26 cellular contexts compared by ENCODE assay signal in genomic region chr21:38790038-38790437, GRCh38.
"Had no signal": no experiment of that assay in that cellular context is flagged by ENCODE, and none has a peak within 500 bp of the region (broad histone marks: within the 10 kb centered on the region; RNA-seq: fewer than 3 reads in every experiment).

No MANE protein-coding gene starts in this region.

- H3K27me3 Mint-ChIP-seq: activated CD4-positive, alpha-beta memory T cell treated with anti-CD3 and anti-CD28 coated beads for 36 hours; activated CD4-positive, alpha-beta T cell treated with anti-CD3 and anti-CD28 coated beads, Interleukin-2, amount 10 ng/mL, durations not matched to agents 7 days and 5 days; T-cell had no signal

- H3K27ac Mint-ChIP-seq: activated B cell treated with CpG ODN at 0.5 μM for 24 hours; activated CD4-positive, alpha-beta memory T cell treated with anti-CD3 and anti-CD28 coated beads for 36 hours; activated CD4-positive, alpha-beta T cell treated with anti-CD3 and anti-CD28 coated beads, Interleukin-2, amount 10 ng/mL, durations not matched to agents 7 days and 5 days; activated naive CD4-positive, alpha-beta T cell treated with anti-CD3 and anti-CD28 coated beads, Interleukin-2, amount 50 U/mL, for 72 hours; activated naive CD8-positive, alpha-beta T cell treated with anti-CD3 and anti-CD28 coated beads, Interleukin-2, amount 50 U/mL, for 24 hours; T-cell had no signal

- H3K27ac ChIP-seq: ascending aorta, body of pancreas, SK-N-MC had no signal

- H3K4me3 Mint-ChIP-seq: activated B cell treated with CpG ODN at 0.5 μM for 24 hours; activated CD4-positive, alpha-beta memory T cell treated with anti-CD3 and anti-CD28 coated beads for 36 hours; activated CD4-positive, alpha-beta T cell treated with anti-CD3 and anti-CD28 coated beads, Interleukin-2, amount 10 ng/mL, durations not matched to agents 7 days and 5 days; activated naive CD8-positive, alpha-beta T cell treated with anti-CD3 and anti-CD28 coated beads, Interleukin-2, amount 50 U/mL, for 24 hours; activated T-cell treated with anti-CD3 and anti-CD28 coated beads, Interleukin-2, amount 50 U/mL, for 4 hours; T-cell had no signal

- H3K4me3 ChIP-seq: ascending aorta, body of pancreas, SK-N-MC had no signal

- H3K27me3 ChIP-seq: ascending aorta, body of pancreas had no signal

- H3K4me1 ChIP-seq: ascending aorta had no signal

- H3K36me3 ChIP-seq: ascending aorta had no signal

- H3K9me3 Mint-ChIP-seq: activated B cell treated with CpG ODN at 0.5 μM for 24 hours; activated CD4-positive, alpha-beta memory T cell treated with anti-CD3 and anti-CD28 coated beads for 36 hours; activated CD4-positive, alpha-beta T cell treated with anti-CD3 and anti-CD28 coated beads, Interleukin-2, amount 10 ng/mL, durations not matched to agents 7 days and 5 days; activated naive CD8-positive, alpha-beta T cell treated with anti-CD3 and anti-CD28 coated beads, Interleukin-2, amount 50 U/mL, for 24 hours; activated T-cell treated with anti-CD3 and anti-CD28 coated beads, Interleukin-2, amount 50 U/mL, for 4 hours; T-cell had no signal

- DNase-seq: activated B cell treated with CpG ODN at 0.5 μM for 24 hours; activated CD4-positive, alpha-beta memory T cell treated with anti-CD3 and anti-CD28 coated beads for 36 hours; activated CD4-positive, alpha-beta T cell treated with anti-CD3 and anti-CD28 coated beads, Interleukin-2, amount 10 ng/mL, durations not matched to agents 7 days and 5 days; activated CD8-positive, alpha-beta memory T cell treated with anti-CD3 and anti-CD28 coated beads for 24 hours; activated effector memory CD4-positive, alpha-beta T cell treated with anti-CD3 and anti-CD28 coated beads, Interleukin-2, amount 50 U/mL, for 16 hours; activated naive CD4-positive, alpha-beta T cell treated with Interleukin-2 at 50 U/mL for 16 hours; activated naive CD8-positive, alpha-beta T cell treated with anti-CD3 and anti-CD28 coated beads, Interleukin-2, amount 50 U/mL, for 24 hours; activated T-cell treated with anti-CD3 and anti-CD28 coated beads, Interleukin-2, amount 50 U/mL, for 4 hours; amniotic stem cell; body of pancreas; MM.1S; NCI-H1048; NCI-H146; NCI-H187 treated with DMSO at 0.1 percent for 48 hours; NCI-H2081 treated with DMSO at 0.1 percent for 48 hours; NCI-H446; NCI-H524; PC-3; T-cell; T-helper 2 cell; T1000 had no signal

- H3K9me3 ChIP-seq: body of pancreas had no signal

- H3K36me3 Mint-ChIP-seq: activated CD4-positive, alpha-beta memory T cell treated with anti-CD3 and anti-CD28 coated beads for 36 hours; activated naive CD4-positive, alpha-beta T cell treated with anti-CD3 and anti-CD28 coated beads, Interleukin-2, amount 50 U/mL, for 72 hours; T-cell had no signal

- FAIRE-seq: bronchial epithelial cell, TTC549 had no signal

- ATAC-seq: activated naive CD4-positive, alpha-beta T cell treated with anti-CD3 and anti-CD28 coated beads, Interleukin-2, amount 50 U/mL, for 72 hours; activated naive CD8-positive, alpha-beta T cell treated with anti-CD3 and anti-CD28 coated beads, Interleukin-2, amount 50 U/mL, for 24 hours; activated T-cell treated with anti-CD3 and anti-CD28 coated beads, Interleukin-2, amount 50 U/mL, for 4 hours; body of pancreas; PC-3; T-cell had no signal
